Comparison of ENCODE assay signal across 16 cellular contexts in genomic region chr7:37273891-37274290, GRCh38.
DNase-seq lines count a peak whose midpoint lies in the region; ATAC-seq and TF ChIP-seq lines count a peak whose summit lies in the region.
"Had no signal": no experiment of that assay in that cellular context is flagged by ENCODE, and none has a peak within 500 bp of the region (broad histone marks: within the 10 kb centered on the region; RNA-seq: fewer than 3 reads in every experiment).

No MANE protein-coding gene starts in this region.

- WGBS in mesenchymal stem cell = 93% methylated on average over 1 of the region's 2 CpGs

- no peak for ATAC-seq in activated naive CD4-positive, alpha-beta T cell treated with anti-CD3 and anti-CD28 coated beads, Interleukin-2, amount 50 U/mL, for 72 hours
- no peak for ATAC-seq in effector memory CD8-positive, alpha-beta T cell (replicated peaks)

- no peaks in the 10 kb centered on the region for H3K9me3 Mint-ChIP-seq in activated naive CD4-positive, alpha-beta T cell treated with anti-CD3 and anti-CD28 coated beads, Interleukin-2, amount 10 ng/mL, durations not matched to agents 7 days and 5 days
- no peaks in the 10 kb centered on the region for H3K9me3 Mint-ChIP-seq in activated naive CD4-positive, alpha-beta T cell treated with anti-CD3 and anti-CD28 coated beads, Interleukin-2, amount 50 U/mL, for 72 hours
- no peaks in the 10 kb centered on the region for H3K9me3 Mint-ChIP-seq in effector memory CD8-positive, alpha-beta T cell
- H3K9me3 Mint-ChIP-seq in progenitor cell of endocrine pancreas (ENCODE audit: low read depth) = peaks cover 3% of the 10 kb centered on the region
- no peaks in the 10 kb centered on the region for H3K9me3 Mint-ChIP-seq in CD4-positive, alpha-beta memory T cell

- H3K27ac Mint-ChIP-seq in activated naive CD4-positive, alpha-beta T cell treated with anti-CD3 and anti-CD28 coated beads, Interleukin-2, amount 10 ng/mL, durations not matched to agents 7 days and 5 days = peak overlapping the region; percentile 28
- H3K27ac Mint-ChIP-seq in activated naive CD4-positive, alpha-beta T cell treated with anti-CD3 and anti-CD28 coated beads, Interleukin-2, amount 50 U/mL, for 72 hours = peak overlapping the region in 1 of 2 donors; percentile 63
- H3K27ac Mint-ChIP-seq in effector memory CD8-positive, alpha-beta T cell = peak overlapping the region; percentile 51 to 60
- H3K27ac Mint-ChIP-seq in progenitor cell of endocrine pancreas = no peak overlapping the region
- peak overlapping the region in 3 of 7 donors; percentile 26 to 79 (median 50) for H3K27ac Mint-ChIP-seq in CD4-positive, alpha-beta memory T cell

- no peaks in the 10 kb centered on the region for H3K9me3 ChIP-seq in mesenchymal stem cell (ENCODE audit: control insufficient read depth, low read length)
- H3K9me3 ChIP-seq in right atrium auricular region = no peaks in the 10 kb centered on the region
- no peaks in the 10 kb centered on the region for H3K9me3 ChIP-seq in CD4-positive, alpha-beta memory T cell (ENCODE audit: control insufficient read depth in 1 of 2, low read length in 2 of 2)
- H3K9me3 ChIP-seq: BE2C had no signal

- no peak overlapping the region for H3K4me2 ChIP-seq in mesenchymal stem cell (ENCODE audit: low read length, poor library complexity, severe bottlenecking)

- H3K4me3 ChIP-seq in mesenchymal stem cell (ENCODE audit: insufficient read depth in 1 of 2, low read depth in 1 of 2, low read length in 2 of 2) (no peak overlapping the region), right atrium auricular region (no peak overlapping the region)
- no peak overlapping the region for H3K4me3 ChIP-seq in CD4-positive, alpha-beta memory T cell (ENCODE audit: low read length in 2 of 2)

- H2AK5ac ChIP-seq in mesenchymal stem cell (ENCODE audit: low read length, severe bottlenecking) = no peak overlapping the region

- no peak overlapping the region for H3K14ac ChIP-seq in mesenchymal stem cell (ENCODE audit: low read length in 2 of 2)

- H2BK5ac ChIP-seq in mesenchymal stem cell (ENCODE audit: low read depth, low read length, poor library complexity, severe bottlenecking) = no peak overlapping the region

- no peak overlapping the region for H3K23ac ChIP-seq in mesenchymal stem cell (ENCODE audit: low read length in 2 of 2)

- no peak overlapping the region for H3K27ac ChIP-seq in mesenchymal stem cell (ENCODE audit: low read length, poor library complexity, severe bottlenecking)
- H3K27ac ChIP-seq in right atrium auricular region = no peak overlapping the region
- no peak overlapping the region for H3K27ac ChIP-seq in CD4-positive, alpha-beta memory T cell (ENCODE audit: low read depth, low read length)

- POLR2A ChIA-PET in CD4-positive, alpha-beta memory T cell (lab: Charles Lee; ENCODE audit: partially characterized antibody) = no interaction called here

- TF ChIP-seq CTCF in progenitor cell of endocrine pancreas (IDR thresholded peaks at IDR 0.05; ENCODE audit: unreplicated experiment) (no peak), right atrium auricular region (IDR thresholded peaks at IDR 0.05) (no peak)

- H4K8ac ChIP-seq in mesenchymal stem cell (ENCODE audit: low read length) = no peak overlapping the region

- no peaks in the 10 kb centered on the region for H3K4me1 ChIP-seq in mesenchymal stem cell (ENCODE audit: control insufficient read depth, insufficient read depth, low read depth, low read length)
- H3K4me1 ChIP-seq in right atrium auricular region = peaks cover 0 to 17% of the 10 kb centered on the region in 2 donors
- peaks cover 17% of the 10 kb centered on the region for H3K4me1 ChIP-seq in CD4-positive, alpha-beta memory T cell (ENCODE audit: insufficient read depth, low read length)
- H3K4me1 ChIP-seq: BE2C had no signal

- H3K79me1 ChIP-seq in mesenchymal stem cell (replicated peaks; ENCODE audit: low read length, poor library complexity, severe bottlenecking) = no peaks in the 10 kb centered on the region

- CTCF ChIA-PET in activated naive CD4-positive, alpha-beta T cell treated with anti-CD3 and anti-CD28 coated beads, Interleukin-2, amount 10 ng/mL, durations not matched to agents 7 days and 5 days (lab: Charles Lee) = no interaction called here
- CTCF ChIA-PET in CD4-positive, alpha-beta memory T cell (lab: Charles Lee; ENCODE audit: partially characterized antibody) = interaction anchor here (1.5 to 2.3 kb wide), 2 partner anchors 11 to 38 kb away, joined by 3 to 9 read pairs; no protein-coding TSS in a partner anchor

- H2BK12ac ChIP-seq in mesenchymal stem cell (ENCODE audit: low read length in 2 of 2) = no peak overlapping the region

- H3K27me3 ChIP-seq in mesenchymal stem cell (ENCODE audit: control insufficient read depth in 1 of 2, insufficient read depth in 1 of 2, low read length in 2 of 2) = no peaks in the 10 kb centered on the region
- no peaks in the 10 kb centered on the region for H3K27me3 ChIP-seq in right atrium auricular region
- no peaks in the 10 kb centered on the region for H3K27me3 ChIP-seq in CD4-positive, alpha-beta memory T cell (ENCODE audit: insufficient read depth, low read length)
- H3K27me3 ChIP-seq: BE2C had no signal

- H3K18ac ChIP-seq in mesenchymal stem cell (ENCODE audit: low read depth in 1 of 2, low read length in 2 of 2) = no peak overlapping the region

- intact Hi-C loops in CD4-positive, alpha-beta memory T cell (cut with micrococcal nuclease) = no loop called here

- no peak overlapping the region for H3K4ac ChIP-seq in mesenchymal stem cell (ENCODE audit: low read depth in 1 of 2, low read length in 2 of 2)

- no peak overlapping the region for H3K9ac ChIP-seq in mesenchymal stem cell (ENCODE audit: low read length)

- peaks cover 48% of the 10 kb centered on the region for H3K4me1 Mint-ChIP-seq in activated naive CD4-positive, alpha-beta T cell treated with anti-CD3 and anti-CD28 coated beads, Interleukin-2, amount 10 ng/mL, durations not matched to agents 7 days and 5 days
- H3K4me1 Mint-ChIP-seq in effector memory CD8-positive, alpha-beta T cell (ENCODE audit: low read depth in 2 of 2) = peaks cover 11 to 34% of the 10 kb centered on the region in 2 donors
- H3K4me1 Mint-ChIP-seq in progenitor cell of endocrine pancreas (ENCODE audit: low read depth) = peaks cover 2% of the 10 kb centered on the region
- H3K4me1 Mint-ChIP-seq in CD4-positive, alpha-beta memory T cell = peaks cover 24 to 47% (median 33%) of the 10 kb centered on the region in 4 donors

- DNase-seq in activated naive CD4-positive, alpha-beta T cell treated with anti-CD3 and anti-CD28 coated beads, Interleukin-2, amount 10 ng/mL, durations not matched to agents 7 days and 5 days = no peak
- DNase-seq in activated naive CD4-positive, alpha-beta T cell treated with anti-CD3 and anti-CD28 coated beads, Interleukin-2, amount 50 U/mL, for 72 hours (ENCODE audit: low spot score in 2 of 2) = no peak
- DNase-seq in effector memory CD8-positive, alpha-beta T cell = no peak
- DNase-seq in mesenchymal stem cell (no peak), progenitor cell of endocrine pancreas (ENCODE audit: low spot score, unreplicated experiment) (no peak), right atrium auricular region (ENCODE audit: low spot score) (no peak)
- DNase-seq in CD4-positive, alpha-beta memory T cell = no peak
- DNase-seq: BE2C, COR-L47, DMS79, Karpas-422, MV-4-11, NCI-H1105 treated with DMSO at 0.1 percent for 48 hours, NCI-H2081, NCI-H2171 treated with DMSO at 0.1 percent for 48 hours, NCI-H526 had no signal

- peak overlapping the region; percentile 27 for H4K91ac ChIP-seq in mesenchymal stem cell (ENCODE audit: low read length)

- H2BK120ac ChIP-seq in mesenchymal stem cell (ENCODE audit: low read depth, low read length) = no peak overlapping the region

- H3K36me3 Mint-ChIP-seq in activated naive CD4-positive, alpha-beta T cell treated with anti-CD3 and anti-CD28 coated beads, Interleukin-2, amount 10 ng/mL, durations not matched to agents 7 days and 5 days = peaks cover 36% of the 10 kb centered on the region
- H3K36me3 Mint-ChIP-seq in activated naive CD4-positive, alpha-beta T cell treated with anti-CD3 and anti-CD28 coated beads, Interleukin-2, amount 50 U/mL, for 72 hours = peaks cover 4 to 23% of the 10 kb centered on the region in 2 donors
- peaks cover 12% of the 10 kb centered on the region for H3K36me3 Mint-ChIP-seq in effector memory CD8-positive, alpha-beta T cell (ENCODE audit: insufficient read depth)
- H3K36me3 Mint-ChIP-seq in progenitor cell of endocrine pancreas (ENCODE audit: insufficient read depth) = peaks cover 11% of the 10 kb centered on the region
- H3K36me3 Mint-ChIP-seq in CD4-positive, alpha-beta memory T cell = peaks cover 22 to 29% of the 10 kb centered on the region in 2 donors

- no peaks in the 10 kb centered on the region for H3K27me3 Mint-ChIP-seq in activated naive CD4-positive, alpha-beta T cell treated with anti-CD3 and anti-CD28 coated beads, Interleukin-2, amount 10 ng/mL, durations not matched to agents 7 days and 5 days
- H3K27me3 Mint-ChIP-seq in effector memory CD8-positive, alpha-beta T cell = no peaks in the 10 kb centered on the region
- H3K27me3 Mint-ChIP-seq in progenitor cell of endocrine pancreas = no peaks in the 10 kb centered on the region
- H3K27me3 Mint-ChIP-seq in CD4-positive, alpha-beta memory T cell = no peaks in the 10 kb centered on the region

- no peak overlapping the region for H3K4me3 Mint-ChIP-seq in activated naive CD4-positive, alpha-beta T cell treated with anti-CD3 and anti-CD28 coated beads, Interleukin-2, amount 10 ng/mL, durations not matched to agents 7 days and 5 days
- no peak overlapping the region for H3K4me3 Mint-ChIP-seq in effector memory CD8-positive, alpha-beta T cell
- H3K4me3 Mint-ChIP-seq in progenitor cell of endocrine pancreas (ENCODE audit: low read depth) = no peak overlapping the region
- H3K4me3 Mint-ChIP-seq in CD4-positive, alpha-beta memory T cell = no peak overlapping the region

- H2BK15ac ChIP-seq in mesenchymal stem cell (ENCODE audit: low read depth, poor library complexity, severe bottlenecking) = no peak overlapping the region

- H2AFZ ChIP-seq in mesenchymal stem cell (ENCODE audit: low read depth, low read length) = no peak overlapping the region

- no peaks in the 10 kb centered on the region for H3K36me3 ChIP-seq in mesenchymal stem cell (ENCODE audit: control insufficient read depth in 1 of 2, insufficient read depth in 2 of 2, low read depth in 1 of 2, low read length in 2 of 2)
- H3K36me3 ChIP-seq in right atrium auricular region = no peaks in the 10 kb centered on the region
- H3K36me3 ChIP-seq in CD4-positive, alpha-beta memory T cell (ENCODE audit: insufficient read depth, low read length) = peaks cover 5% of the 10 kb centered on the region
- H3K36me3 ChIP-seq: BE2C had no signal
